In genomic region chr3:13011369-13012227, GRCh38 we compare ENCODE assay signal across 9 cellular contexts.
A peak's percentile ranks its signal among the peaks of the same experiment; 100 is the strongest.
DNase-seq lines count a peak whose midpoint lies in the region; ATAC-seq and TF ChIP-seq lines count a peak whose summit lies in the region.
"Had no signal": no experiment of that assay in that cellular context is flagged by ENCODE, and none has a peak within 500 bp of the region (broad histone marks: within the 10 kb centered on the region; RNA-seq: fewer than 3 reads in every experiment).

No MANE protein-coding gene starts in this region.

- no peak overlapping the region for H3K4me2 ChIP-seq in osteoblast (ENCODE audit: insufficient read depth, low read length)

- no peaks in the 10 kb centered on the region for H3K79me2 ChIP-seq in osteoblast (ENCODE audit: insufficient read depth, low read length)

- no peak overlapping the region for H2AFZ ChIP-seq in osteoblast (ENCODE audit: low read length)

- peak; percentile 9 for ATAC-seq in Right ventricle myocardium inferior
- ATAC-seq in left ventricle myocardium superior: no peak
- peak; percentile 48 for ATAC-seq in HG03354 (IDR thresholded peaks at IDR 0.05; ENCODE audit: poor library complexity, severe bottlenecking, unreplicated experiment)

- TF ChIP-seq POLR2A in prostate gland (IDR thresholded peaks at IDR 0.05): no peak

- no peak overlapping the region for H3K4me3 ChIP-seq in osteoblast (ENCODE audit: insufficient read depth, low read length)
- H3K4me3 ChIP-seq in prostate gland: no peak overlapping the region

- intact Hi-C loops in Right ventricle myocardium inferior (cut with DNase I): no loop called here
- intact Hi-C loops in left ventricle myocardium superior (cut with micrococcal nuclease): no loop called here
- intact Hi-C loops in prostate gland (cut with DNase I): no loop called here

- no peaks in the 10 kb centered on the region for H4K20me1 ChIP-seq in osteoblast (ENCODE audit: insufficient read depth, low read length)

- H3K9me3 ChIP-seq in osteoblast (ENCODE audit: low read depth, low read length): no peaks in the 10 kb centered on the region
- no peaks in the 10 kb centered on the region for H3K9me3 ChIP-seq in prostate gland

- peaks cover 23% of the 10 kb centered on the region for H3K4me1 ChIP-seq in osteoblast (ENCODE audit: insufficient read depth, low read length)
- no peaks in the 10 kb centered on the region for H3K4me1 ChIP-seq in prostate gland (replicated peaks)

- H3K36me3 ChIP-seq in osteoblast (ENCODE audit: insufficient read depth, low read length): no peaks in the 10 kb centered on the region
- no peaks in the 10 kb centered on the region for H3K36me3 ChIP-seq in prostate gland

- H3K27ac ChIP-seq in osteoblast (ENCODE audit: low read depth, low read length) (no peak overlapping the region), prostate gland (no peak overlapping the region)
- H3K27ac ChIP-seq: C4-2B had no signal

- WGBS in prostate gland: 43% methylated on average over 11 of the region's 11 CpGs

- H3K27me3 ChIP-seq in osteoblast (ENCODE audit: insufficient read depth, low read length) (no peaks in the 10 kb centered on the region), prostate gland (replicated peaks; ENCODE audit: insufficient read depth) (no peaks in the 10 kb centered on the region)

- TF ChIP-seq CTCF in osteoblast (IDR thresholded peaks at IDR 0.05; ENCODE audit: extremely low read depth, low read depth, low read length): no peak
- TF ChIP-seq CTCF in prostate gland (IDR thresholded peaks at IDR 0.05): no peak

- DNase-seq in Right ventricle myocardium inferior (ENCODE audit: missing footprints) (peak; percentile 85), left ventricle myocardium superior (no peak), SW480 (ENCODE audit: low spot score) (peak; percentile 93), osteoblast (ENCODE audit: insufficient read length, low spot score, missing footprints) (peak; percentile 51), prostate gland (ENCODE audit: low spot score) (no peak), pons (ENCODE audit: low spot score) (no peak)
- peak; percentile 58 for DNase-seq in activated naive CD8-positive, alpha-beta T cell treated with anti-CD3 and anti-CD28 coated beads, Interleukin-2, amount 50 U/mL, for 16 hours (ENCODE audit: low read depth, low spot score)

Comparison
In these comparisons a context has a peak if more than half of its experiments do, and no peak if none do; other contexts are left out.
1. DNase-seq: peak in Right ventricle myocardium inferior (single experiment), SW480 (single experiment), activated naive CD8-positive, alpha-beta T cell treated with anti-CD3 and anti-CD28 coated beads, Interleukin-2, amount 50 U/mL, for 16 hours (single experiment) and osteoblast (single experiment); none in left ventricle myocardium superior (single experiment), prostate gland (single experiment) and pons (single experiment).